ENCODE assay signal across 19 cellular contexts in genomic region chr12:1425396-1425729, GRCh38.
"Had no signal": no experiment of that assay in that cellular context is flagged by ENCODE, and none has a peak within 500 bp of the region (broad histone marks: within the 10 kb centered on the region; RNA-seq: fewer than 3 reads in every experiment).

No MANE protein-coding gene starts in this region.

- ATAC-seq: gastroesophageal sphincter; left cardiac atrium; naive thymus-derived CD4-positive, alpha-beta T cell; WTC11 had no signal

- H3K27me3 Mint-ChIP-seq: activated naive CD8-positive, alpha-beta T cell treated with anti-CD3 and anti-CD28 coated beads, Interleukin-2, amount 10 ng/mL, durations not matched to agents 7 days and 5 days; naive thymus-derived CD4-positive, alpha-beta T cell; progenitor cell of endocrine pancreas had no signal

- DNase-seq: activated effector memory CD4-positive, alpha-beta T cell treated with Interleukin-2 at 50 U/mL for 16 hours; activated naive CD4-positive, alpha-beta T cell treated with anti-CD3 and anti-CD28 coated beads for 36 hours; activated naive CD8-positive, alpha-beta T cell treated with anti-CD3 and anti-CD28 coated beads, Interleukin-2, amount 10 ng/mL, durations not matched to agents 7 days and 5 days; activated T-cell treated with anti-CD3 and anti-CD28 coated beads, Interleukin-2, amount 50 U/mL, for 1 hour; amniotic stem cell; cerebellar nuclear complex; esophagus squamous epithelium; head of caudate nucleus; left cardiac atrium; naive thymus-derived CD4-positive, alpha-beta T cell; retina; sigmoid colon; stimulated activated CD4-positive, alpha-beta T cell treated with anti-CD3 and anti-CD28 coated beads, Interleukin-2, amount 100 ng/mL, for 48 hours; stimulated activated CD8-positive, alpha-beta memory T cell treated with anti-CD3 and anti-CD28 coated beads, Interleukin-4, amount 100 ng/mL, for 48 hours; stimulated activated naive CD4-positive, alpha-beta T cell; SW 1271 had no signal

- H3K27ac Mint-ChIP-seq: activated naive CD4-positive, alpha-beta T cell treated with anti-CD3 and anti-CD28 coated beads for 36 hours; activated naive CD8-positive, alpha-beta T cell treated with anti-CD3 and anti-CD28 coated beads, Interleukin-2, amount 10 ng/mL, durations not matched to agents 7 days and 5 days; progenitor cell of endocrine pancreas; WTC11 had no signal

- H3K4me3 Mint-ChIP-seq: activated naive CD4-positive, alpha-beta T cell treated with anti-CD3 and anti-CD28 coated beads for 36 hours; activated naive CD8-positive, alpha-beta T cell treated with anti-CD3 and anti-CD28 coated beads, Interleukin-2, amount 10 ng/mL, durations not matched to agents 7 days and 5 days; naive thymus-derived CD4-positive, alpha-beta T cell; WTC11 had no signal
